Comparison of ENCODE assay signal across 35 cellular contexts in genomic region chr15:31727612-31728011, GRCh38.
"Had no signal": no experiment of that assay in that cellular context is flagged by ENCODE, and none has a peak within 500 bp of the region (broad histone marks: within the 10 kb centered on the region; RNA-seq: fewer than 3 reads in every experiment).

No MANE protein-coding gene starts in this region.

- H3K4me3 Mint-ChIP-seq: activated B cell treated with CpG ODN at 0.5 μM for 24 hours; activated CD4-positive, alpha-beta memory T cell treated with anti-CD3 and anti-CD28 coated beads for 36 hours; activated CD4-positive, alpha-beta T cell treated with anti-CD3 and anti-CD28 coated beads, Interleukin-2, amount 10 ng/mL, durations not matched to agents 24 days and 14 days; activated CD8-positive, alpha-beta T cell treated with anti-CD3 and anti-CD28 coated beads for 36 hours; activated naive CD4-positive, alpha-beta T cell treated with anti-CD3 and anti-CD28 coated beads for 36 hours; activated naive CD8-positive, alpha-beta T cell treated with anti-CD3 and anti-CD28 coated beads for 36 hours; activated T-cell treated with anti-CD3 and anti-CD28 coated beads, Interleukin-2, amount 50 U/mL, for 4 hours; activated T-cell treated with anti-CD3 and anti-CD28 coated beads, Interleukin-2, amount 50 U/mL, for 72 hours; activated T-helper 1 cell treated with anti-CD3 and anti-CD28 coated beads, Interleukin-12 subunit alpha, Interleukin-12 subunit beta, Interleukin-2, Interleukin-4 antibody, amounts not matched to agents 30 ng/mL and 10 ng/mL and 1 ng/mL, durations not matched to agents 14 hours and 24 hours and 36 hours; activated T-helper 17 cell treated with anti-CD3 and anti-CD28 coated beads, Interleukin-2, amount 50 U/mL, for 72 hours; T-helper 1 cell treated with Interleukin-12 subunit alpha and Interleukin-12 subunit beta and Interleukin-4 antibody, amounts not matched to agents 30 μg/mL and 1 μg/mL, for 36 hours; T-helper 2 cell treated with Interferon-gamma antibody and Interleukin-4, amounts not matched to agents 5 μg/mL and 100 μg/mL, for 36 hours had no signal

- H3K4me1 Mint-ChIP-seq: activated B cell treated with CpG ODN at 0.5 μM for 24 hours; activated CD4-positive, alpha-beta T cell treated with anti-CD3 and anti-CD28 coated beads, Interleukin-2, amount 10 ng/mL, durations not matched to agents 24 days and 14 days; activated naive CD8-positive, alpha-beta T cell treated with anti-CD3 and anti-CD28 coated beads for 36 hours; activated T-helper 17 cell treated with anti-CD3 and anti-CD28 coated beads, Interleukin-2, amount 50 U/mL, for 72 hours had no signal

- H3K9me3 Mint-ChIP-seq: activated B cell treated with CpG ODN at 0.5 μM for 24 hours; activated CD4-positive, alpha-beta memory T cell treated with anti-CD3 and anti-CD28 coated beads for 36 hours; activated CD4-positive, alpha-beta T cell treated with anti-CD3 and anti-CD28 coated beads, Interleukin-2, amount 10 ng/mL, durations not matched to agents 24 days and 14 days; activated CD8-positive, alpha-beta T cell treated with anti-CD3 and anti-CD28 coated beads for 36 hours; activated naive CD4-positive, alpha-beta T cell treated with anti-CD3 and anti-CD28 coated beads for 36 hours; activated T-cell treated with anti-CD3 and anti-CD28 coated beads, Interleukin-2, amount 50 U/mL, for 4 hours; activated T-helper 1 cell treated with anti-CD3 and anti-CD28 coated beads, Interleukin-12 subunit alpha, Interleukin-12 subunit beta, Interleukin-2, Interleukin-4 antibody, amounts not matched to agents 30 ng/mL and 10 ng/mL and 1 ng/mL, durations not matched to agents 14 hours and 24 hours and 36 hours; T-helper 1 cell treated with Interleukin-12 subunit alpha and Interleukin-12 subunit beta and Interleukin-4 antibody, amounts not matched to agents 30 μg/mL and 1 μg/mL, for 36 hours; T-helper 2 cell treated with Interferon-gamma antibody and Interleukin-4, amounts not matched to agents 5 μg/mL and 100 μg/mL, for 36 hours had no signal

- ATAC-seq: activated CD8-positive, alpha-beta T cell treated with anti-CD3 and anti-CD28 coated beads for 36 hours; activated naive CD4-positive, alpha-beta T cell treated with anti-CD3 and anti-CD28 coated beads, Interleukin-2, amount 50 U/mL, for 72 hours; activated T-cell treated with anti-CD3 and anti-CD28 coated beads, Interleukin-2, amount 50 U/mL, for 4 hours; activated T-cell treated with anti-CD3 and anti-CD28 coated beads, Interleukin-2, amount 50 U/mL, for 72 hours; activated T-helper 17 cell treated with anti-CD3 and anti-CD28 coated beads, Interleukin-2, amount 50 U/mL, for 72 hours; body of pancreas had no signal

- H3K4me3 ChIP-seq: adrenal gland, body of pancreas, breast epithelium had no signal

- H3K27ac Mint-ChIP-seq: activated B cell treated with CpG ODN at 0.5 μM for 24 hours; activated CD4-positive, alpha-beta memory T cell treated with anti-CD3 and anti-CD28 coated beads for 36 hours; activated CD4-positive, alpha-beta T cell treated with anti-CD3 and anti-CD28 coated beads, Interleukin-2, amount 10 ng/mL, durations not matched to agents 24 days and 14 days; activated CD8-positive, alpha-beta T cell treated with anti-CD3 and anti-CD28 coated beads for 36 hours; activated naive CD4-positive, alpha-beta T cell treated with anti-CD3 and anti-CD28 coated beads for 36 hours; activated naive CD4-positive, alpha-beta T cell treated with anti-CD3 and anti-CD28 coated beads, Interleukin-2, amount 50 U/mL, for 72 hours; activated naive CD8-positive, alpha-beta T cell treated with anti-CD3 and anti-CD28 coated beads for 36 hours; activated T-cell treated with anti-CD3 and anti-CD28 coated beads, Interleukin-2, amount 50 U/mL, for 72 hours; activated T-helper 1 cell treated with anti-CD3 and anti-CD28 coated beads, Interleukin-12 subunit alpha, Interleukin-12 subunit beta, Interleukin-2, Interleukin-4 antibody, amounts not matched to agents 30 ng/mL and 10 ng/mL and 1 ng/mL, durations not matched to agents 14 hours and 24 hours and 36 hours; activated T-helper 17 cell treated with anti-CD3 and anti-CD28 coated beads, Interleukin-2, amount 50 U/mL, for 72 hours; T-helper 1 cell treated with Interleukin-12 subunit alpha and Interleukin-12 subunit beta and Interleukin-4 antibody, amounts not matched to agents 30 μg/mL and 1 μg/mL, for 36 hours; T-helper 2 cell treated with Interferon-gamma antibody and Interleukin-4, amounts not matched to agents 5 μg/mL and 100 μg/mL, for 36 hours had no signal

- H3K4me1 ChIP-seq: adrenal gland, body of pancreas, breast epithelium had no signal

- H3K9me3 ChIP-seq: adrenal gland, body of pancreas had no signal

- H3K36me3 ChIP-seq: adrenal gland, brain microvascular endothelial cell, breast epithelium had no signal

- H3K36me3 Mint-ChIP-seq: activated CD4-positive, alpha-beta memory T cell treated with anti-CD3 and anti-CD28 coated beads for 36 hours; activated naive CD4-positive, alpha-beta T cell treated with anti-CD3 and anti-CD28 coated beads, Interleukin-2, amount 50 U/mL, for 72 hours; activated naive CD8-positive, alpha-beta T cell treated with anti-CD3 and anti-CD28 coated beads for 36 hours had no signal

- DNase-seq: activated B cell treated with CpG ODN at 0.5 μM for 24 hours; activated CD4-positive, alpha-beta memory T cell treated with anti-CD3 and anti-CD28 coated beads for 36 hours; activated CD4-positive, alpha-beta T cell treated with anti-CD3 and anti-CD28 coated beads for 4 hours; activated CD4-positive, alpha-beta T cell treated with anti-CD3 and anti-CD28 coated beads, Interleukin-2, amount 10 ng/mL, durations not matched to agents 24 days and 14 days; activated CD4-positive, alpha-beta T cell treated with anti-CD3 and anti-CD28 coated beads, Interleukin-2, amount 50 U/mL, for 1 hour; activated CD4-positive, alpha-beta T cell treated with anti-CD3 and anti-CD28 coated beads, Interleukin-2, amount 50 U/mL, for 4 hours; activated CD4-positive, CD25-positive, alpha-beta regulatory T cell treated with anti-CD3 and anti-CD28 coated beads, Interleukin-2, amount 50 U/mL, for 72 hours; activated CD8-positive, alpha-beta memory T cell treated with anti-CD3 and anti-CD28 coated beads, Interleukin-2, amount 50 U/mL, for 4 hours; activated CD8-positive, alpha-beta T cell treated with anti-CD3 and anti-CD28 coated beads for 36 hours; activated effector memory CD4-positive, alpha-beta T cell treated with anti-CD3 and anti-CD28 coated beads, Interleukin-2, amount 50 U/mL, for 16 hours; activated gamma-delta T cell treated with Interleukin-2 at 50 U/mL for 16 hours; activated naive CD4-positive, alpha-beta T cell; activated naive CD4-positive, alpha-beta T cell treated with anti-CD3 and anti-CD28 coated beads for 36 hours; activated naive CD4-positive, alpha-beta T cell treated with anti-CD3 and anti-CD28 coated beads, Interleukin-2, amount 50 U/mL, for 16 hours; activated naive CD8-positive, alpha-beta T cell treated with anti-CD3 and anti-CD28 coated beads for 36 hours; activated T-cell treated with anti-CD3 and anti-CD28 coated beads for 4 hours; activated T-cell treated with anti-CD3 and anti-CD28 coated beads, Interleukin-2, amount 50 U/mL, for 1 hour; activated T-cell treated with anti-CD3 and anti-CD28 coated beads, Interleukin-2, amount 50 U/mL, for 4 hours; activated T-cell treated with anti-CD3 and anti-CD28 coated beads, Interleukin-2, amount 50 U/mL, for 72 hours; adrenal gland; amniotic stem cell; aorta; body of pancreas; brain microvascular endothelial cell; central memory CD4-positive, alpha-beta T cell; T-helper 1 cell; T-helper 2 cell; T-helper 9 cell had no signal

- H3K27ac ChIP-seq: adrenal gland, body of pancreas, brain microvascular endothelial cell, breast epithelium, VCaP had no signal

- H3K27me3 ChIP-seq: adrenal gland, body of pancreas, brain microvascular endothelial cell, breast epithelium had no signal
